2 cellular contexts compared by ENCODE assay signal in genomic region chr2:86622409-86622877, GRCh38.
A peak's percentile ranks its signal among the peaks of the same experiment; 100 is the strongest.
TF ChIP-seq lines count a peak whose summit lies in the region.

No MANE protein-coding gene starts in this region.

TF ChIP-seq in GM23338, 12 proteins besides CTCF, POLR2A, EP300 and RAD21:
- no peak for TF ChIP-seq NANOG (IDR thresholded peaks at IDR 0.05; ENCODE audit: borderline replicate concordance)
- no peak for TF ChIP-seq ZNF114 (CRISPR knock-in tag; IDR thresholded peaks at IDR 0.05)
- no peak for TF ChIP-seq EZH2 (IDR thresholded peaks at IDR 0.05; ENCODE audit: low read depth, unreplicated experiment)
- no peak for TF ChIP-seq POLR2AphosphoS5 (IDR thresholded peaks at IDR 0.05; ENCODE audit: low read depth)
- no peak for TF ChIP-seq CREB1 (CRISPR knock-in tag; IDR thresholded peaks at IDR 0.05; ENCODE audit: low read depth)
- no peak for TF ChIP-seq REST (IDR thresholded peaks at IDR 0.05; ENCODE audit: unreplicated experiment)
- TF ChIP-seq ETS1 (IDR thresholded peaks at IDR 0.05) = no peak
- TF ChIP-seq JUNB (IDR thresholded peaks at IDR 0.05; ENCODE audit: unreplicated experiment) = no peak
- no peak for TF ChIP-seq STAT1 (IDR thresholded peaks at IDR 0.05; ENCODE audit: unreplicated experiment)
- no peak for TF ChIP-seq EZH2phosphoT487 (IDR thresholded peaks at IDR 0.05; ENCODE audit: unreplicated experiment)
- no peak for TF ChIP-seq ZNF331 (CRISPR knock-in tag; IDR thresholded peaks at IDR 0.05; ENCODE audit: low read depth)
- no peak for TF ChIP-seq ZNF462 (CRISPR knock-in tag; IDR thresholded peaks at IDR 0.05)
TF ChIP-seq in GM23338: peak in this region for 0.

TF ChIP-seq in HepG2, 621 proteins besides CTCF, POLR2A, EP300 and RAD21 (continues in another document):
- TF ChIP-seq ELF1 (CRISPR knock-in tag; IDR thresholded peaks at IDR 0.05) (no peak), NCOR1 (IDR thresholded peaks at IDR 0.05; ENCODE audit: borderline replicate concordance, low read length) (no peak), SAP130 (CRISPR knock-in tag; IDR thresholded peaks at IDR 0.05; ENCODE audit: low read depth) (0 out of 2 replicates have a peak, but pooled peaks have one; percentile 3), CERS6 (CRISPR knock-in tag; IDR thresholded peaks at IDR 0.05) (no peak), ZBTB43 (CRISPR knock-in tag; conservative IDR thresholded peaks at IDR 0.05) (0 out of 2 replicates have a peak, but pooled peaks have one; percentile 24), HDAC1 (CRISPR knock-in tag; IDR thresholded peaks at IDR 0.05) (0 out of 2 replicates have a peak, but pooled peaks have one; percentile 37), ZSCAN9 (CRISPR knock-in tag; IDR thresholded peaks at IDR 0.05; ENCODE audit: borderline replicate concordance) (no peak), ZNF749 (CRISPR knock-in tag; IDR thresholded peaks at IDR 0.05; ENCODE audit: borderline replicate concordance) (no peak), PRDM15 (CRISPR knock-in tag; IDR thresholded peaks at IDR 0.05) (0 out of 2 replicates have a peak, but pooled peaks have one; percentile 15), CBX1 (IDR thresholded peaks at IDR 0.05; ENCODE audit: low read depth) (no peak), GATAD1 (CRISPR knock-in tag; IDR thresholded peaks at IDR 0.05) (0 out of 2 replicates have a peak, but pooled peaks have one; percentile 25), NFKB2 (CRISPR knock-in tag; IDR thresholded peaks at IDR 0.05; ENCODE audit: borderline replicate concordance) (0 out of 2 replicates have a peak, but pooled peaks have one; percentile 4), E2F1 (CRISPR knock-in tag; IDR thresholded peaks at IDR 0.05) (0 out of 2 replicates have a peak, but pooled peaks have one; percentile 6), ZNF281 (CRISPR knock-in tag; IDR thresholded peaks at IDR 0.05; ENCODE audit: borderline replicate concordance) (no peak), ZNF224 (CRISPR knock-in tag; IDR thresholded peaks at IDR 0.05) (0 out of 2 replicates have a peak, but pooled peaks have one; percentile 39), MXD4 (CRISPR knock-in tag; IDR thresholded peaks at IDR 0.05) (no peak), SNAPC2 (CRISPR knock-in tag; IDR thresholded peaks at IDR 0.05) (0 out of 2 replicates have a peak, but pooled peaks have one; percentile 9), TEF (CRISPR knock-in tag; IDR thresholded peaks at IDR 0.05) (0 out of 2 replicates have a peak, but pooled peaks have one; percentile 7), AHDC1 (CRISPR knock-in tag; IDR thresholded peaks at IDR 0.05; ENCODE audit: borderline replicate concordance) (no peak), ZBTB2 (CRISPR knock-in tag; IDR thresholded peaks at IDR 0.05; ENCODE audit: low read depth) (no peak), SP5 (CRISPR knock-in tag; IDR thresholded peaks at IDR 0.05; ENCODE audit: borderline replicate concordance, low read depth) (0 out of 2 replicates have a peak, but pooled peaks have one; percentile 3), ZFP90 (CRISPR knock-in tag; IDR thresholded peaks at IDR 0.05; ENCODE audit: borderline replicate concordance) (peak; percentile 28; the same call in 1 of the 2 replicates), ZNF317 (CRISPR knock-in tag; IDR thresholded peaks at IDR 0.05) (no peak), STAG1 (CRISPR knock-in tag; IDR thresholded peaks at IDR 0.05) (peak; percentile 12; the same call in 1 of the 2 replicates), ISX (CRISPR knock-in tag; conservative IDR thresholded peaks at IDR 0.05) (0 out of 2 replicates have a peak, but pooled peaks have one; percentile 71), MXI1 (IDR thresholded peaks at IDR 0.05; ENCODE audit: borderline replicate concordance, low read depth, low read length) (peak; percentile 27; the same call in 1 of the 3 replicates), ZNF335 (CRISPR knock-in tag; IDR thresholded peaks at IDR 0.05) (0 out of 2 replicates have a peak, but pooled peaks have one; percentile 18), ZEB1 (IDR thresholded peaks at IDR 0.05; ENCODE audit: insufficient replicate concordance, low read depth) (no peak), DPF2 (CRISPR knock-in tag; IDR thresholded peaks at IDR 0.05; ENCODE audit: borderline replicate concordance, low read depth) (no peak)
